8 cellular contexts compared by ENCODE assay signal in genomic region chr10:75137533-75138438, GRCh38. TPM values are rescaled to one million over a fixed set of nuclear protein-coding genes. Genes with fewer than 3 reads are reported as not detected.
DNase-seq lines count a peak whose midpoint lies in the region; ATAC-seq and TF ChIP-seq lines count a peak whose summit lies in the region.

No MANE protein-coding gene starts in this region.

- no peaks in the 10 kb centered on the region for H3K9me3 ChIP-seq in CD8-positive, alpha-beta T cell (ENCODE audit: low read length)

- H3K36me3 Mint-ChIP-seq in CD8-positive, alpha-beta T cell = peaks cover 8% of the 10 kb centered on the region

- peaks cover 43% of the 10 kb centered on the region for H3K4me1 Mint-ChIP-seq in CD8-positive, alpha-beta T cell (ENCODE audit: low read depth)

- intact Hi-C loops in CD8-positive, alpha-beta T cell (cut with DNase I, micrococcal nuclease) = no loop called here

- H3K9me3 Mint-ChIP-seq in CD8-positive, alpha-beta T cell = no peaks in the 10 kb centered on the region

- POLR2A ChIA-PET in CD8-positive, alpha-beta T cell (lab: Charles Lee) = no interaction called here

- H3K27me3 Mint-ChIP-seq in CD8-positive, alpha-beta T cell (ENCODE audit: low read depth) = no peaks in the 10 kb centered on the region

- H3K27ac Mint-ChIP-seq in CD8-positive, alpha-beta T cell = peak overlapping the region; percentile 71

- H3K27me3 ChIP-seq in CD8-positive, alpha-beta T cell (ENCODE audit: insufficient read depth, low read length) = no peaks in the 10 kb centered on the region

- peaks cover 6% of the 10 kb centered on the region for H3K4me1 ChIP-seq in CD8-positive, alpha-beta T cell (ENCODE audit: insufficient read depth, low read length)

- no peaks in the 10 kb centered on the region for H3K36me3 ChIP-seq in CD8-positive, alpha-beta T cell (ENCODE audit: insufficient read depth, low read length)

- CTCF ChIA-PET in CD8-positive, alpha-beta T cell (lab: Charles Lee) = interaction anchor here (0.8 kb wide), 1 partner anchor 12 kb away, joined by 3 read pairs; no protein-coding TSS in a partner anchor

- no peak for DNase-seq in CD8-positive, alpha-beta T cell
- peak; percentile 23 for DNase-seq in activated CD8-positive, alpha-beta memory T cell treated with anti-CD3 and anti-CD28 coated beads, Interleukin-2, amount 50 U/mL, for 4 hours
- DNase-seq in kidney glomerular epithelial cell (lab: John Stamatoyannopoulos, UW) (peak; percentile 41), SHP77 treated with DMSO at 0.1 percent for 48 hours (lab: John Stamatoyannopoulos, UW) (no peak), hypothalamus (lab: John Stamatoyannopoulos, UW) (no peak), NCI-H1930 (lab: John Stamatoyannopoulos, UW) (no peak)

- ATAC-seq in CD8-positive, alpha-beta T cell = no peak
- peak; percentile 57 for ATAC-seq in HG02973 (IDR thresholded peaks at IDR 0.05; ENCODE audit: unreplicated experiment)
- no peak for ATAC-seq in GM18861 (IDR thresholded peaks at IDR 0.05; ENCODE audit: unreplicated experiment)

- H3K27ac ChIP-seq in CD8-positive, alpha-beta T cell (ENCODE audit: low read depth, low read length) = no peak overlapping the region

- H3K4me3 Mint-ChIP-seq in CD8-positive, alpha-beta T cell = no peak overlapping the region

- H3K4me3 ChIP-seq in CD8-positive, alpha-beta T cell (ENCODE audit: low read depth, low read length) = no peak overlapping the region

- TF ChIP-seq CTCF in CD8-positive, alpha-beta T cell (IDR thresholded peaks at IDR 0.05) = no peak

RNA-seq across cellular contexts. Expression of gene SAMD8, which starts 26.3 kb away (rescaled TPM):
- total RNA-seq in CD8-positive, alpha-beta T cell = 10 to 100 TPM; 41.2 to 41.4 TPM

Comparison
In these comparisons a context has a peak if more than half of its experiments do, and no peak if none do; other contexts are left out.
1. DNase-seq: peak in activated CD8-positive, alpha-beta memory T cell treated with anti-CD3 and anti-CD28 coated beads, Interleukin-2, amount 50 U/mL, for 4 hours (single experiment) and kidney glomerular epithelial cell (single experiment); none in CD8-positive, alpha-beta T cell (0 of 7), SHP77 treated with DMSO at 0.1 percent for 48 hours (single experiment), hypothalamus (0 of 51) and NCI-H1930 (0 of 2).